In the genomic region with DNA sequence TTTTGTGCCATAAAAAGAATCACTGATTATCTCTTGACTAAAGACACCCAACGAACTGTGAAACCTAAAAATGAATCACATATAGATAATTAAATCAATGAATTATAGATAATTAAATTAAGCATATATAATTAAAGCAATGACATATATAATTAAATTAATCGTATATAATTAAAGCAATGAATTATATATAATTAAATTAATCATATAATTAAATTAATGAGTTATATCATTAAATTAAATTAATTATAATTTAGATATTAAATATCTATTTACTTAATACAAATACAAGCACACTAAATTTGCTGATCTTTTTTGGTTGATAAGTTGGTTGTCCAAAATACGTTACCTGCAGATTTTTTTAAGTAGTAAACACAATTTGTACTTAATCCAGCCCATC, we compare ENCODE assay signal across 1 cellular context.
TF ChIP-seq lines count a peak whose summit lies in the region.

No MANE protein-coding gene starts in this region.

TF ChIP-seq in GM12878, 131 proteins besides CTCF, POLR2A, EP300 and RAD21:
- TF ChIP-seq ESRRA (IDR thresholded peaks at IDR 0.05; ENCODE audit: low read length) (no peak), TBL1XR1 (IDR thresholded peaks at IDR 0.05; ENCODE audit: low read depth, low read length) (no peak), BRCA1 (IDR thresholded peaks at IDR 0.05; ENCODE audit: low read depth, low read length) (no peak), CHD4 (IDR thresholded peaks at IDR 0.05) (no peak), KDM1A (IDR thresholded peaks at IDR 0.05; ENCODE audit: borderline replicate concordance) (no peak)
- TF ChIP-seq, protein P1, sequence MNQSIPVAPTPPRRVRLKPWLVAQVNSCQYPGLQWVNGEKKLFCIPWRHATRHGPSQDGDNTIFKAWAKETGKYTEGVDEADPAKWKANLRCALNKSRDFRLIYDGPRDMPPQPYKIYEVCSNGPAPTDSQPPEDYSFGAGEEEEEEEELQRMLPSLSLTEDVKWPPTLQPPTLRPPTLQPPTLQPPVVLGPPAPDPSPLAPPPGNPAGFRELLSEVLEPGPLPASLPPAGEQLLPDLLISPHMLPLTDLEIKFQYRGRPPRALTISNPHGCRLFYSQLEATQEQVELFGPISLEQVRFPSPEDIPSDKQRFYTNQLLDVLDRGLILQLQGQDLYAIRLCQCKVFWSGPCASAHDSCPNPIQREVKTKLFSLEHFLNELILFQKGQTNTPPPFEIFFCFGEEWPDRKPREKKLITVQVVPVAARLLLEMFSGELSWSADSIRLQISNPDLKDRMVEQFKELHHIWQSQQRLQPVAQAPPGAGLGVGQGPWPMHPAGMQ (IDR thresholded peaks at IDR 0.05; ENCODE audit: borderline replicate concordance): no peak
- TF ChIP-seq, protein P2, sequence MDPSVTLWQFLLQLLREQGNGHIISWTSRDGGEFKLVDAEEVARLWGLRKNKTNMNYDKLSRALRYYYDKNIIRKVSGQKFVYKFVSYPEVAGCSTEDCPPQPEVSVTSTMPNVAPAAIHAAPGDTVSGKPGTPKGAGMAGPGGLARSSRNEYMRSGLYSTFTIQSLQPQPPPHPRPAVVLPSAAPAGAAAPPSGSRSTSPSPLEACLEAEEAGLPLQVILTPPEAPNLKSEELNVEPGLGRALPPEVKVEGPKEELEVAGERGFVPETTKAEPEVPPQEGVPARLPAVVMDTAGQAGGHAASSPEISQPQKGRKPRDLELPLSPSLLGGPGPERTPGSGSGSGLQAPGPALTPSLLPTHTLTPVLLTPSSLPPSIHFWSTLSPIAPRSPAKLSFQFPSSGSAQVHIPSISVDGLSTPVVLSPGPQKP (IDR thresholded peaks at IDR 0.05; ENCODE audit: low read depth, low read length): no peak
- TF ChIP-seq, protein P3, sequence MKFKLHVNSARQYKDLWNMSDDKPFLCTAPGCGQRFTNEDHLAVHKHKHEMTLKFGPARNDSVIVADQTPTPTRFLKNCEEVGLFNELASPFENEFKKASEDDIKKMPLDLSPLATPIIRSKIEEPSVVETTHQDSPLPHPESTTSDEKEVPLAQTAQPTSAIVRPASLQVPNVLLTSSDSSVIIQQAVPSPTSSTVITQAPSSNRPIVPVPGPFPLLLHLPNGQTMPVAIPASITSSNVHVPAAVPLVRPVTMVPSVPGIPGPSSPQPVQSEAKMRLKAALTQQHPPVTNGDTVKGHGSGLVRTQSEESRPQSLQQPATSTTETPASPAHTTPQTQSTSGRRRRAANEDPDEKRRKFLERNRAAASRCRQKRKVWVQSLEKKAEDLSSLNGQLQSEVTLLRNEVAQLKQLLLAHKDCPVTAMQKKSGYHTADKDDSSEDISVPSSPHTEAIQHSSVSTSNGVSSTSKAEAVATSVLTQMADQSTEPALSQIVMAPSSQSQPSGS (IDR thresholded peaks at IDR 0.05; ENCODE audit: low read length): peak; percentile 27; the same call in 1 of the 2 replicates
